25 cellular contexts compared by ENCODE assay signal in the genomic region with DNA sequence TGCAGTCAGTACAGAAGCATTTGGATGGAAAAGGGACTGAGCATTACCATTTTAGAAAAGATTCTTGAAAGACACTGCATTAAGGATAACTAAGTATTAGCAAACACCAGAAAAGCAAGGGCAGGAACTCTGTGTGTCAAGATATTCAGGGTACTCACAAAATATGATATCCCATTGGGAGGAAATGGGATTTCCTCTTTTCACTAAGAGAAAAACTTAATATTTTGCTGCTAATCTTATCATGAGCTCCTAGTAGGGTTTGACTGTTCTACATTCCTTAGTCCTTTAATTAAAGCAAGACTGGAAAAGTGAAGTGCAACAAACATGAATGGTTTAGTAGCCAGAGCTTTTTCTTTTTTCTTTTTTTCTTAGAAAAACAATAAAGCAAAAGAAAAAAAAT.
"Had no signal": no experiment of that assay in that cellular context is flagged by ENCODE, and none has a peak within 500 bp of the region (broad histone marks: within the 10 kb centered on the region; RNA-seq: fewer than 3 reads in every experiment).

No MANE protein-coding gene starts in this region.

- H3K4me2 ChIP-seq: neural progenitor cell had no signal

- H3K27ac ChIP-seq: neural progenitor cell, pancreas, prostate gland, skin epidermis, spleen, tibial nerve, uterus had no signal

- H2AFZ ChIP-seq: neural progenitor cell had no signal

- H3K9ac ChIP-seq: neural progenitor cell had no signal

- FAIRE-seq: keratinocyte, pancreas had no signal

- H3K9me3 ChIP-seq: pancreas, prostate gland, tibial nerve, uterus had no signal

- H3K4me1 ChIP-seq: neural progenitor cell, pancreas, prostate gland, spleen, tibial nerve, uterus had no signal

- DNase-seq: hippocampal formation; kidney glomerular epithelial cell; left cardiac atrium; mesendoderm; naive B cell; natural killer cell; nephron progenitor cell; pancreas; posterior cingulate gyrus; retina; right cardiac atrium; spleen; stimulated activated CD4-positive, alpha-beta T cell treated with anti-CD3 and anti-CD28 coated beads, Interleukin-4, amount 100 ng/mL, for 24 hours; stimulated activated naive CD4-positive, alpha-beta T cell; substantia nigra; uterus had no signal

- H3K36me3 ChIP-seq: neural progenitor cell, pancreas, prostate gland, spleen, tibial nerve, uterus had no signal

- ATAC-seq: left cardiac atrium; left lobe of liver; natural killer cell; pancreas; right cardiac atrium; sciatic nerve; stimulated activated effector memory CD8-positive, alpha-beta T cell treated with anti-CD3 and anti-CD28 coated beads, Interleukin-12 subunit alpha, Interleukin-12 subunit beta, amount 100 ng/mL, for 72 hours had no signal

- H3K4me3 ChIP-seq: lung, neural progenitor cell, pancreas, prostate gland, skin epidermis, spleen, tibial nerve, uterus had no signal

- H3K27me3 ChIP-seq: neural progenitor cell, pancreas, spleen, tibial nerve, uterus had no signal
